19 cellular contexts compared by ENCODE assay signal in genomic region chr14:22882064-22882463, GRCh38. TPM values are rescaled to one million over a fixed set of nuclear protein-coding genes. Genes with fewer than 3 reads are reported as not detected.
DNase-seq lines count a peak whose midpoint lies in the region; ATAC-seq and TF ChIP-seq lines count a peak whose summit lies in the region.
"Had no signal": no experiment of that assay in that cellular context is flagged by ENCODE, and none has a peak within 500 bp of the region (broad histone marks: within the 10 kb centered on the region; RNA-seq: fewer than 3 reads in every experiment).

No MANE protein-coding gene starts in this region.

- DNase-seq in CD8-positive, alpha-beta T cell: no peak
- no peak for DNase-seq in effector memory CD8-positive, alpha-beta T cell
- DNase-seq in neural crest cell (ENCODE audit: low read depth, low spot score) (no peak), Ammon's horn (ENCODE audit: low spot score) (no peak), NCI-H2107 (lab: John Stamatoyannopoulos, UW) (no peak)
- no peak for DNase-seq in stimulated activated CD4-positive, alpha-beta T cell treated with anti-CD3 and anti-CD28 coated beads, Interleukin-4, amount 100 ng/mL, for 1 hour
- DNase-seq: activated CD8-positive, alpha-beta T cell treated with anti-CD3 and anti-CD28 coated beads, Interleukin-2, amount 10 ng/mL, durations not matched to agents 7 days and 5 days; activated naive CD8-positive, alpha-beta T cell treated with anti-CD3 and anti-CD28 coated beads, Interleukin-2, amount 50 U/mL, for 24 hours; activated T-cell treated with anti-CD3 and anti-CD28 coated beads, Interleukin-2, amount 50 U/mL, for 72 hours; GDM1; GOT3; Kasumi-1; occipital lobe; RPMI8226; stimulated activated CD4-positive, alpha-beta T cell treated with anti-CD3 and anti-CD28 coated beads, Interleukin-1b, Interleukin-23, amount 100 ng/mL, for 48 hours; SW 1271 had no signal

- H3K4me3 ChIP-seq in CD8-positive, alpha-beta T cell (ENCODE audit: low read depth, low read length): no peak overlapping the region
- no peak overlapping the region for H3K4me3 ChIP-seq in HUES64 (ENCODE audit: low read length)

- H3K27me3 Mint-ChIP-seq in CD8-positive, alpha-beta T cell (ENCODE audit: low read depth): no peaks in the 10 kb centered on the region
- no peaks in the 10 kb centered on the region for H3K27me3 Mint-ChIP-seq in effector memory CD8-positive, alpha-beta T cell
- H3K27me3 Mint-ChIP-seq in neural crest cell (ENCODE audit: low read depth): peaks cover 5% of the 10 kb centered on the region
- H3K27me3 Mint-ChIP-seq: activated naive CD8-positive, alpha-beta T cell treated with anti-CD3 and anti-CD28 coated beads, Interleukin-2, amount 50 U/mL, for 24 hours had no signal

- peak overlapping the region; percentile 24; the same call in 1 of the 2 replicates for H3K9ac ChIP-seq in HUES64 (ENCODE audit: low read depth, low read length)

- WGBS in HUES64: 67% methylated on average over 7 of the region's 7 CpGs

- no peak overlapping the region for H3K4me3 Mint-ChIP-seq in CD8-positive, alpha-beta T cell
- no peak overlapping the region for H3K4me3 Mint-ChIP-seq in effector memory CD8-positive, alpha-beta T cell
- peak overlapping the region; percentile 64 for H3K4me3 Mint-ChIP-seq in neural crest cell
- H3K4me3 Mint-ChIP-seq: activated CD8-positive, alpha-beta T cell treated with anti-CD3 and anti-CD28 coated beads, Interleukin-2, amount 10 ng/mL, durations not matched to agents 7 days and 5 days; activated naive CD8-positive, alpha-beta T cell treated with anti-CD3 and anti-CD28 coated beads, Interleukin-2, amount 50 U/mL, for 24 hours; activated T-cell treated with anti-CD3 and anti-CD28 coated beads, Interleukin-2, amount 50 U/mL, for 72 hours had no signal

- intact Hi-C loops in CD8-positive, alpha-beta T cell (cut with DNase I, micrococcal nuclease): no loop called here

- H3K4me1 Mint-ChIP-seq in CD8-positive, alpha-beta T cell (ENCODE audit: low read depth): peaks cover 32% of the 10 kb centered on the region
- H3K4me1 Mint-ChIP-seq in effector memory CD8-positive, alpha-beta T cell (ENCODE audit: low read depth in 2 of 2): peaks cover 12 to 25% of the 10 kb centered on the region in 2 donors
- peaks cover 50% of the 10 kb centered on the region for H3K4me1 Mint-ChIP-seq in neural crest cell

- no peak overlapping the region for H3K27ac ChIP-seq in CD8-positive, alpha-beta T cell (ENCODE audit: low read depth, low read length)
- no peak overlapping the region for H3K27ac ChIP-seq in HUES64 (ENCODE audit: low read depth, low read length)

- peaks cover 23% of the 10 kb centered on the region for H3K36me3 Mint-ChIP-seq in CD8-positive, alpha-beta T cell
- H3K36me3 Mint-ChIP-seq in effector memory CD8-positive, alpha-beta T cell (ENCODE audit: insufficient read depth): peaks cover 35% of the 10 kb centered on the region
- no peaks in the 10 kb centered on the region for H3K36me3 Mint-ChIP-seq in neural crest cell (ENCODE audit: low read depth)

- POLR2A ChIA-PET in CD8-positive, alpha-beta T cell (lab: Charles Lee): interaction anchor here (0.6 to 1.8 kb wide), 4 partner anchors 10 to 75 kb away, joined by 3 to 17 read pairs (median 3); partner anchors contain the start of genes HAUS4 and LRP10

- H3K9me3 Mint-ChIP-seq in CD8-positive, alpha-beta T cell: no peaks in the 10 kb centered on the region
- no peaks in the 10 kb centered on the region for H3K9me3 Mint-ChIP-seq in effector memory CD8-positive, alpha-beta T cell
- H3K9me3 Mint-ChIP-seq in neural crest cell: no peaks in the 10 kb centered on the region
- H3K9me3 Mint-ChIP-seq: activated naive CD8-positive, alpha-beta T cell treated with anti-CD3 and anti-CD28 coated beads, Interleukin-2, amount 50 U/mL, for 24 hours; activated T-cell treated with anti-CD3 and anti-CD28 coated beads, Interleukin-2, amount 50 U/mL, for 72 hours had no signal

- CTCF ChIA-PET in CD8-positive, alpha-beta T cell (lab: Charles Lee): interaction anchor here (0.8 to 6.8 kb wide), 8 partner anchors 8 to 173 kb away, joined by 3 to 91 read pairs (median 4); partner anchors contain the start of genes AJUBA, LRP10 and PRMT5

- H3K4me1 ChIP-seq in CD8-positive, alpha-beta T cell (ENCODE audit: insufficient read depth, low read length): peaks cover 16% of the 10 kb centered on the region
- peaks cover 20% of the 10 kb centered on the region for H3K4me1 ChIP-seq in HUES64 (ENCODE audit: insufficient read depth, low read length)

- peak overlapping the region; percentile 38 for H3K27ac Mint-ChIP-seq in CD8-positive, alpha-beta T cell
- peak overlapping the region; percentile 12 to 64 for H3K27ac Mint-ChIP-seq in effector memory CD8-positive, alpha-beta T cell
- peak overlapping the region; percentile 36 for H3K27ac Mint-ChIP-seq in neural crest cell (ENCODE audit: unreplicated experiment)
- H3K27ac Mint-ChIP-seq: activated CD8-positive, alpha-beta T cell treated with anti-CD3 and anti-CD28 coated beads, Interleukin-2, amount 10 ng/mL, durations not matched to agents 7 days and 5 days; activated naive CD8-positive, alpha-beta T cell treated with anti-CD3 and anti-CD28 coated beads, Interleukin-2, amount 50 U/mL, for 24 hours had no signal

- H3K9me3 ChIP-seq in CD8-positive, alpha-beta T cell (ENCODE audit: low read length): no peaks in the 10 kb centered on the region
- H3K9me3 ChIP-seq in HUES64 (ENCODE audit: insufficient read depth, low read depth, low read length): no peaks in the 10 kb centered on the region

- no peak for TF ChIP-seq CTCF in CD8-positive, alpha-beta T cell (IDR thresholded peaks at IDR 0.05)
- no peak for TF ChIP-seq CTCF in neural crest cell (conservative IDR thresholded peaks at IDR 0.05)

- H3K36me3 ChIP-seq in CD8-positive, alpha-beta T cell (ENCODE audit: insufficient read depth, low read length): peaks cover 17% of the 10 kb centered on the region
- no peaks in the 10 kb centered on the region for H3K36me3 ChIP-seq in HUES64 (ENCODE audit: insufficient read depth, low read length)

- no peak for ATAC-seq in CD8-positive, alpha-beta T cell
- no peak for ATAC-seq in effector memory CD8-positive, alpha-beta T cell (replicated peaks)
- ATAC-seq in GM18502 (IDR thresholded peaks at IDR 0.05; ENCODE audit: poor library complexity, unreplicated experiment): no peak
- ATAC-seq: activated CD8-positive, alpha-beta T cell treated with anti-CD3 and anti-CD28 coated beads, Interleukin-2, amount 10 ng/mL, durations not matched to agents 7 days and 5 days; activated naive CD8-positive, alpha-beta T cell treated with anti-CD3 and anti-CD28 coated beads, Interleukin-2, amount 50 U/mL, for 24 hours; activated T-cell treated with anti-CD3 and anti-CD28 coated beads, Interleukin-2, amount 50 U/mL, for 72 hours had no signal

- no peaks in the 10 kb centered on the region for H3K27me3 ChIP-seq in CD8-positive, alpha-beta T cell (ENCODE audit: insufficient read depth, low read length)
- peaks cover 26% of the 10 kb centered on the region for H3K27me3 ChIP-seq in HUES64 (ENCODE audit: insufficient read depth, low read length)

RNA-seq across cellular contexts. Expression of gene REM2, which starts 1.0 kb away (rescaled TPM):
- 1 to 10 TPM; 4.1 to 5.4 TPM for total RNA-seq in CD8-positive, alpha-beta T cell
- 0.50 TPM for polyA plus RNA-seq in HUES64 (2013, experiment 1 of 2)
- polyA plus RNA-seq in HUES64 (2013, experiment 2 of 2): 1.1 TPM
- 3.0 and 3.6 TPM in 2 replicates for total RNA-seq in neural crest cell
- total RNA-seq: bronchial epithelial cell had no signal

RNA-seq across cellular contexts. Expression of gene LRP10, which starts 10.5 kb away (rescaled TPM):
- 10 to 100 TPM; 37.1 to 39.2 TPM for total RNA-seq in CD8-positive, alpha-beta T cell
- polyA plus RNA-seq in HUES64 (2013, experiment 1 of 2): 13.0 TPM
- polyA plus RNA-seq in HUES64 (2013, experiment 2 of 2): 12.5 TPM
- 14.3 and 16.3 TPM in 2 replicates for total RNA-seq in neural crest cell

RNA-seq across cellular contexts. Expression of gene RBM23, which starts 36.9 kb away (rescaled TPM):
- total RNA-seq in CD8-positive, alpha-beta T cell: 100 to 1,000 TPM; 135 to 141 TPM
- polyA plus RNA-seq in HUES64 (2013, experiment 1 of 2): 37.8 TPM
- 39.8 TPM for polyA plus RNA-seq in HUES64 (2013, experiment 2 of 2)
- 103 and 110 TPM in 2 replicates for total RNA-seq in neural crest cell

RNA-seq across cellular contexts. Expression of gene MMP14, which starts 45.7 kb away (rescaled TPM):
- 1 to 10 TPM; 1.4 TPM for total RNA-seq in CD8-positive, alpha-beta T cell
- polyA plus RNA-seq in HUES64 (2013, experiment 1 of 2): 34.2 TPM
- polyA plus RNA-seq in HUES64 (2013, experiment 2 of 2): 40.1 TPM
- 63.2 and 68.6 TPM in 2 replicates for total RNA-seq in neural crest cell

RNA-seq across cellular contexts. Expression of gene PRMT5, which starts 47.1 kb away (rescaled TPM):
- 10 to 100 TPM; 14.3 to 15.2 TPM for total RNA-seq in CD8-positive, alpha-beta T cell
- polyA plus RNA-seq in HUES64 (2013, experiment 1 of 2): 121 TPM
- polyA plus RNA-seq in HUES64 (2013, experiment 2 of 2): 103 TPM
- total RNA-seq in neural crest cell: 134 and 136 TPM in 2 replicates
